In the genomic region with DNA sequence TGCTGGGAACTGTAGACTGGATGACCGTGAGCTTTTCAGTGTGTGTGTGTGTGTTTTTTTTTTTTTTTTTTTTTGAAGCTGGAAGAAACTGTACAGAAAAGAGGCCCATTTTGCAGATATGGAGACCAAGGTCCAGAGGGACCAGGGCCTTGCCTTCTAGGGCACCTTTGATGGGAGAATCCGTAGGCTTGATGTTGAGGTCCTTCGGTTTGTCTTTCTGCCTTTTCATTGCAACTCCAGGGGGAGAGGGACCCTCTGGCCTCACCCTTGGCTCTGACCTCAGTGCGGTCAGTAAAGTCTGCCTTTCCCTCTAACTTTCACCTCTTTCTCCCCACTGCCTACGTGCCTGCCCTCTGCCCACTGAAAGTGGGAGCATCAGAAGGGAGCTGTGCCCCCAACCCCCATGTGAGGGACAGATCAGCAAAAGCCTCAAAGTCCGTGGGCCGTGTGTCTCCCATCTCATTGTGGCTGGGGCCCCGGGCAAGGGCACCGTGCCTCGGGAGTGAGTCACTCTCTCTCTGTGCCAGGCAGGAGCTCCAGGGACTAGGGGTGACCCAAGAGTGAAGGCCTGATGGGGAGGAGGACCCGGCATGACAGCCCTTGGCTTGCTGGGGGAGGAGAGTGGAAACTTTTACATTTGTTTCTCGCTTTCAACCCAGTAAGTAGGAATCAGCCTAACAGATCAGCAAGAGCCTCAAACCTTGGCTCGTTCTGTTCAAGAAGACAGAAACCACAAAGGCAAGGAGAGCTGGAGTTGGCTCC, we compare ENCODE assay signal across 9 cellular contexts.
DNase-seq lines count a peak whose midpoint lies in the region; ATAC-seq, FAIRE-seq and TF ChIP-seq lines count a peak whose summit lies in the region.
"Had no signal": no experiment of that assay in that cellular context is flagged by ENCODE, and none has a peak within 500 bp of the region (broad histone marks: within the 10 kb centered on the region; RNA-seq: fewer than 3 reads in every experiment).

No MANE protein-coding gene starts in this region.

- intact Hi-C loops in activated T-helper 2 cell treated with anti-CD3 and anti-CD28 coated beads, Interferon-gamma antibody, Interleukin-2, Interleukin-4, amounts not matched to agents 10 μg/mL and 5 μg/mL and 100 μg/mL, durations not matched to agents 14 hours and 24 hours and 36 hours (cut with micrococcal nuclease) = loop anchor here (1.0 to 5.0 kb wide), 6 partner anchors 17 to 123 kb away; partner anchors contain the start of gene CMIP

- DNase-seq in T-helper 1 cell = no peak
- DNase-seq in activated T-helper 2 cell treated with anti-CD3 and anti-CD28 coated beads, Interferon-gamma antibody, Interleukin-2, Interleukin-4, amounts not matched to agents 10 μg/mL and 5 μg/mL and 100 μg/mL, durations not matched to agents 14 hours and 24 hours and 36 hours (ENCODE audit: low spot score) = no peak
- DNase-seq in keratinocyte (ENCODE audit: low read depth, low spot score) = no peak
- DNase-seq in stimulated activated CD8-positive, alpha-beta memory T cell treated with anti-CD3 and anti-CD28 coated beads, Interleukin-7, amount 100 ng/mL, for 48 hours (ENCODE audit: extremely low read depth in 1 of 2, low read depth in 1 of 2) = peak; percentile 35 to 81
- no peak for DNase-seq in NCI-H128 (lab: John Stamatoyannopoulos, UW; ENCODE audit: unreplicated experiment)

- H3K9ac ChIP-seq in keratinocyte (ENCODE audit: control insufficient read depth, extremely low read depth, insufficient read depth, low read length) = peak overlapping the region; percentile 57

- H3K27me3 Mint-ChIP-seq in T-helper 1 cell treated with Interleukin-12 subunit alpha and Interleukin-12 subunit beta and Interleukin-4 antibody, amounts not matched to agents 30 μg/mL and 1 μg/mL, for 36 hours (ENCODE audit: low read depth) = no peaks in the 10 kb centered on the region
- H3K27me3 Mint-ChIP-seq in activated T-helper 2 cell treated with anti-CD3 and anti-CD28 coated beads, Interferon-gamma antibody, Interleukin-2, Interleukin-4, amounts not matched to agents 10 μg/mL and 5 μg/mL and 100 μg/mL, durations not matched to agents 14 hours and 24 hours and 36 hours (ENCODE audit: low read depth) = no peaks in the 10 kb centered on the region

- peaks cover 24% of the 10 kb centered on the region for H4K20me1 ChIP-seq in keratinocyte (ENCODE audit: control insufficient read depth, extremely low read depth, insufficient read depth, low read length)

- dilution Hi-C loops in keratinocyte (cut with MboI; ENCODE audit: extremely low pct_ligation_motif_present, low sequenced_read_pairs) = no loop called here

- H3K4me3 Mint-ChIP-seq in T-helper 1 cell treated with Interleukin-12 subunit alpha and Interleukin-12 subunit beta and Interleukin-4 antibody, amounts not matched to agents 30 μg/mL and 1 μg/mL, for 36 hours = no peak overlapping the region
- H3K4me3 Mint-ChIP-seq in activated T-helper 2 cell treated with anti-CD3 and anti-CD28 coated beads, Interferon-gamma antibody, Interleukin-2, Interleukin-4, amounts not matched to agents 10 μg/mL and 5 μg/mL and 100 μg/mL, durations not matched to agents 14 hours and 24 hours and 36 hours (ENCODE audit: low read depth) = peak overlapping the region; percentile 22

- no peaks in the 10 kb centered on the region for H3K27me3 ChIP-seq in keratinocyte (ENCODE audit: control insufficient read depth, extremely low read depth, insufficient read depth, low read length)

- peaks cover 34% of the 10 kb centered on the region for H3K4me1 ChIP-seq in keratinocyte (ENCODE audit: control insufficient read depth, extremely low read depth, insufficient read depth, low read length)

- peak overlapping the region; percentile 55 for H3K4me2 ChIP-seq in keratinocyte (ENCODE audit: control insufficient read depth, extremely low read depth, insufficient read depth, low read depth, low read length)

- H3K27ac ChIP-seq in keratinocyte (ENCODE audit: control insufficient read depth, insufficient read depth, low read length) = peak overlapping the region; percentile 59

- peak overlapping the region in 1 of 3 experiments; percentile 16 for H3K4me3 ChIP-seq in keratinocyte (ENCODE audit: control insufficient read depth in 2 of 3, extremely low read depth in 1 of 3, insufficient read depth in 2 of 3, low read depth in 1 of 3, low read length in 3 of 3)

- TF ChIP-seq CTCF in keratinocyte (optimal IDR thresholded peaks at IDR 0.05 in 1 of 3, IDR thresholded peaks at IDR 0.05 in 1 of 3, conservative IDR thresholded peaks at IDR 0.05 in 1 of 3; ENCODE audit: extremely low read depth in 1 of 3, insufficient read depth in 2 of 3, low read length in 3 of 3) = no peak

- peak; percentile 32 for FAIRE-seq in keratinocyte (lab: Jason Lieb, UNC)
- FAIRE-seq: A204.1 had no signal

- H3K36me3 ChIP-seq in keratinocyte (ENCODE audit: control insufficient read depth in 2 of 2, extremely low read depth in 1 of 2, insufficient read depth in 2 of 2, low read length in 2 of 2) = peaks cover 3 to 5% of the 10 kb centered on the region in 2 experiments

- H3K9me3 Mint-ChIP-seq in T-helper 1 cell treated with Interleukin-12 subunit alpha and Interleukin-12 subunit beta and Interleukin-4 antibody, amounts not matched to agents 30 μg/mL and 1 μg/mL, for 36 hours = no peaks in the 10 kb centered on the region
- H3K9me3 Mint-ChIP-seq in activated T-helper 2 cell treated with anti-CD3 and anti-CD28 coated beads, Interferon-gamma antibody, Interleukin-2, Interleukin-4, amounts not matched to agents 10 μg/mL and 5 μg/mL and 100 μg/mL, durations not matched to agents 14 hours and 24 hours and 36 hours = no peaks in the 10 kb centered on the region

- no peaks in the 10 kb centered on the region for H3K9me3 ChIP-seq in keratinocyte (ENCODE audit: control insufficient read depth, low read depth, low read length)

- H3K9me1 ChIP-seq in keratinocyte (ENCODE audit: control insufficient read depth, extremely low read depth, insufficient read depth, low read length) = peaks cover 11% of the 10 kb centered on the region

- no peak overlapping the region for H2AFZ ChIP-seq in keratinocyte (ENCODE audit: control insufficient read depth, low read length)

- peak overlapping the region; percentile 8 for H3K27ac Mint-ChIP-seq in T-helper 1 cell treated with Interleukin-12 subunit alpha and Interleukin-12 subunit beta and Interleukin-4 antibody, amounts not matched to agents 30 μg/mL and 1 μg/mL, for 36 hours
- peak overlapping the region; percentile 94 for H3K27ac Mint-ChIP-seq in activated T-helper 2 cell treated with anti-CD3 and anti-CD28 coated beads, Interferon-gamma antibody, Interleukin-2, Interleukin-4, amounts not matched to agents 10 μg/mL and 5 μg/mL and 100 μg/mL, durations not matched to agents 14 hours and 24 hours and 36 hours

- peaks cover 94% of the 10 kb centered on the region for H3K79me2 ChIP-seq in keratinocyte (ENCODE audit: control insufficient read depth, insufficient read depth, low read length)

- ATAC-seq in GM21717 (IDR thresholded peaks at IDR 0.05; ENCODE audit: unreplicated experiment) = no peak
- no peak for ATAC-seq in GM19467 (IDR thresholded peaks at IDR 0.05; ENCODE audit: unreplicated experiment)

- H3K4me1 Mint-ChIP-seq in T-helper 1 cell treated with Interleukin-12 subunit alpha and Interleukin-12 subunit beta and Interleukin-4 antibody, amounts not matched to agents 30 μg/mL and 1 μg/mL, for 36 hours (ENCODE audit: low read depth) = peaks cover 6% of the 10 kb centered on the region
- peaks cover 34% of the 10 kb centered on the region for H3K4me1 Mint-ChIP-seq in activated T-helper 2 cell treated with anti-CD3 and anti-CD28 coated beads, Interferon-gamma antibody, Interleukin-2, Interleukin-4, amounts not matched to agents 10 μg/mL and 5 μg/mL and 100 μg/mL, durations not matched to agents 14 hours and 24 hours and 36 hours (ENCODE audit: low read depth)

- no peaks in the 10 kb centered on the region for H3K36me3 Mint-ChIP-seq in T-helper 1 cell treated with Interleukin-12 subunit alpha and Interleukin-12 subunit beta and Interleukin-4 antibody, amounts not matched to agents 30 μg/mL and 1 μg/mL, for 36 hours (ENCODE audit: low read depth)
- H3K36me3 Mint-ChIP-seq in activated T-helper 2 cell treated with anti-CD3 and anti-CD28 coated beads, Interferon-gamma antibody, Interleukin-2, Interleukin-4, amounts not matched to agents 10 μg/mL and 5 μg/mL and 100 μg/mL, durations not matched to agents 14 hours and 24 hours and 36 hours (ENCODE audit: low read depth) = peaks cover 13% of the 10 kb centered on the region

Comparison
In these comparisons a context has a peak if more than half of its experiments do, and no peak if none do; other contexts are left out.
1. DNase-seq: peak in stimulated activated CD8-positive, alpha-beta memory T cell treated with anti-CD3 and anti-CD28 coated beads, Interleukin-7, amount 100 ng/mL, for 48 hours (2 of 2); none in T-helper 1 cell (0 of 5), activated T-helper 2 cell treated with anti-CD3 and anti-CD28 coated beads, Interferon-gamma antibody, Interleukin-2, Interleukin-4, amounts not matched to agents 10 μg/mL and 5 μg/mL and 100 μg/mL, durations not matched to agents 14 hours and 24 hours and 36 hours (single experiment), keratinocyte (single experiment) and NCI-H128 (single experiment).